11 cellular contexts compared by ENCODE assay signal in the genomic region with DNA sequence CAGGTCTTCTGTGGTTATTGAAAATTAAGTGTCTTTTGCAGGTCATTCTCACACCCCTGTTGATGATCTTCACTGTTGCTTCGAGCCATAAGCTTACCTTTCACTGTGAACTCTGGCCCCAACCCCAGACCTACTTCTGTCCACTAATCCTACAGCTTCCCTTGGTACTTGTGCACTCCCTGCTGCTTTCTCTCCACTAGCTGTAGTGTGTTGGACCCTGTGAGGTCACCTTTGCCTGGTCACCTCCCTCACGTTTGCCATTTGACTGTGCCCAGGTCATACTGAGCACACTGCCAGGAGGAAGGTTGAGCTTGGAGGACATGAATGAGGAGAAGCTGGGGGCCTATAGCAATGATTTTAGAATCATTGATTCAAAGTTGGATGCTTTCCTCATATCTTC.
A peak's percentile ranks its signal among the peaks of the same experiment; 100 is the strongest.
DNase-seq lines count a peak whose midpoint lies in the region; ATAC-seq and TF ChIP-seq lines count a peak whose summit lies in the region.
"Had no signal": no experiment of that assay in that cellular context is flagged by ENCODE, and none has a peak within 500 bp of the region (broad histone marks: within the 10 kb centered on the region; RNA-seq: fewer than 3 reads in every experiment).

No MANE protein-coding gene starts in this region.

- dilution Hi-C loops in IMR-90 (cut with HindIII; ENCODE audit: low sequenced_read_pairs, unreplicated experiment): no loop called here

- no TSS peak for BruUV-seq in IMR-90 (replicated peaks; lab: Mats Ljungman, UMichigan)

- peak overlapping the region; percentile 16 for H3K27ac Mint-ChIP-seq in dendritic cell treated with granulocyte-macrophage colony-stimulating factor and Interleukin-4, amounts not matched to agents 40 ng/mL and 50 ng/mL, for 4 days
- H3K27ac Mint-ChIP-seq in neural crest cell (ENCODE audit: unreplicated experiment): peak overlapping the region; percentile 40
- H3K27ac Mint-ChIP-seq: B cell; CD8-positive, alpha-beta T cell had no signal

- no peak overlapping the region for H3K9ac ChIP-seq in IMR-90 (ENCODE audit: low read depth, low read length)
- H3K9ac ChIP-seq: BLaER1 treated with 17β-estradiol and CSF1 and Interleukin-3, amounts not matched to agents 10 nM and 100 nM had no signal

- 0 out of 2 replicates have a peak overlapping the region, but pooled peaks have one; percentile 3 for H3K18ac ChIP-seq in IMR-90 (ENCODE audit: low read depth, low read length)

- H3K4me3 Mint-ChIP-seq in dendritic cell treated with granulocyte-macrophage colony-stimulating factor and Interleukin-4, amounts not matched to agents 40 ng/mL and 50 ng/mL, for 4 days: no peak overlapping the region
- no peak overlapping the region for H3K4me3 Mint-ChIP-seq in neural crest cell
- H3K4me3 Mint-ChIP-seq: B cell; CD8-positive, alpha-beta T cell had no signal

- no peaks in the 10 kb centered on the region for H3K27me3 ChIP-seq in IMR-90 (ENCODE audit: control insufficient read depth, insufficient read depth, low read length)
- H3K27me3 ChIP-seq: BLaER1 treated with 17β-estradiol and CSF1 and Interleukin-3, amounts not matched to agents 10 nM and 100 nM had no signal

- CTCF ChIA-PET in IMR-90 (lab: Yijun Ruan, JAX): interaction anchor here (0.6 kb wide), 1 partner anchor 91 kb away, joined by 3 read pairs; no protein-coding TSS in a partner anchor

- peak overlapping the region; percentile 7 for H2AK9ac ChIP-seq in IMR-90 (replicated peaks; ENCODE audit: low read depth, low read length, poor library complexity)

- ATAC-seq in IMR-90 (ENCODE audit: low read depth): no peak
- ATAC-seq in GM21390 (IDR thresholded peaks at IDR 0.05; ENCODE audit: unreplicated experiment): no peak
- ATAC-seq: CD8-positive, alpha-beta T cell had no signal

- peaks cover 5% of the 10 kb centered on the region for H3K4me1 ChIP-seq in IMR-90 (ENCODE audit: control insufficient read depth, insufficient read depth, low read length)

- peak overlapping the region; percentile 82; the same call in 1 of the 2 replicates for H2AK5ac ChIP-seq in IMR-90 (ENCODE audit: low read depth, low read length)

- POLR2A ChIA-PET in IMR-90 (lab: Charles Lee; ENCODE audit: unreplicated experiment): interaction anchor here (0.5 kb wide), 1 partner anchor 25 kb away, joined by 3 read pairs; no protein-coding TSS in a partner anchor

- no peaks in the 10 kb centered on the region for H3K36me3 ChIP-seq in IMR-90 (ENCODE audit: control insufficient read depth, insufficient read depth, low read length)

- peak overlapping the region; percentile 79; the same call in 1 of the 2 replicates for H2BK20ac ChIP-seq in IMR-90 (ENCODE audit: low read depth, low read length)

- H3K79me1 ChIP-seq in IMR-90 (ENCODE audit: low read depth in 1 of 2, low read length in 2 of 2): peaks cover 10 to 28% of the 10 kb centered on the region in 2 experiments

- H3K36me3 Mint-ChIP-seq in dendritic cell treated with granulocyte-macrophage colony-stimulating factor and Interleukin-4, amounts not matched to agents 40 ng/mL and 50 ng/mL, for 4 days (ENCODE audit: low read depth): no peaks in the 10 kb centered on the region
- H3K36me3 Mint-ChIP-seq in neural crest cell (ENCODE audit: low read depth): no peaks in the 10 kb centered on the region
- H3K36me3 Mint-ChIP-seq: CD8-positive, alpha-beta T cell had no signal

- H3K4me2 ChIP-seq in IMR-90 (ENCODE audit: low read depth, low read length): no peak overlapping the region
- H3K4me2 ChIP-seq: BLaER1 treated with 17β-estradiol and CSF1 and Interleukin-3, amounts not matched to agents 10 nM and 100 nM had no signal

- peak overlapping the region; percentile 70; the same call in 1 of the 2 replicates for H4K91ac ChIP-seq in IMR-90 (ENCODE audit: insufficient read depth, low read depth, low read length)

- no peak overlapping the region for H3K4me3 ChIP-seq in IMR-90 (ENCODE audit: insufficient read depth, low read depth, low read length)
- H3K4me3 ChIP-seq: BLaER1 treated with 17β-estradiol and CSF1 and Interleukin-3, amounts not matched to agents 10 nM and 100 nM had no signal

- intact Hi-C loops in IMR-90 (cut with micrococcal nuclease): no loop called here
- intact Hi-C loops in dendritic cell treated with granulocyte-macrophage colony-stimulating factor and Interleukin-4, amounts not matched to agents 40 ng/mL and 50 ng/mL, for 4 days (cut with micrococcal nuclease): no loop called here
- intact Hi-C loops in cardiac septum (cut with DNase I): no loop called here

- H3K9me3 ChIP-seq in IMR-90 (ENCODE audit: control insufficient read depth, insufficient read depth, low read length): no peaks in the 10 kb centered on the region

- H2BK15ac ChIP-seq in IMR-90 (ENCODE audit: low read depth, low read length): peak overlapping the region; percentile 96; the same call in 2 of the 3 replicates

- H2BK5ac ChIP-seq in IMR-90 (ENCODE audit: low read depth, low read length, poor library complexity, severe bottlenecking): no peak overlapping the region

- peak overlapping the region; percentile 83 for H3K4ac ChIP-seq in IMR-90 (ENCODE audit: low read depth, low read length)

- peak overlapping the region in 1 of 2 experiments; percentile 61; a peak in 2 of 4 replicates for H4K8ac ChIP-seq in IMR-90 (ENCODE audit: low read depth in 2 of 2, low read length in 2 of 2)

- TF ChIP-seq POLR2A in IMR-90 (IDR thresholded peaks at IDR 0.05; ENCODE audit: low read depth, low read length): no peak

- no CpG with 5 or more reads among the region's 2 CpGs for WGBS in IMR-90 (ENCODE audit: extremely low coverage in 2 of 2, insufficient read length in 1 of 2), 2 experiments

- H3K56ac ChIP-seq in IMR-90 (ENCODE audit: extremely low read depth, insufficient read depth, low read length): 0 out of 2 replicates have a peak overlapping the region, but pooled peaks have one; percentile 30

- H3K23ac ChIP-seq in IMR-90 (ENCODE audit: low read depth, low read length): peak overlapping the region; percentile 66; the same call in 1 of the 2 replicates

- H3K27me3 Mint-ChIP-seq in dendritic cell treated with granulocyte-macrophage colony-stimulating factor and Interleukin-4, amounts not matched to agents 40 ng/mL and 50 ng/mL, for 4 days: no peaks in the 10 kb centered on the region
- H3K27me3 Mint-ChIP-seq in neural crest cell (ENCODE audit: low read depth): no peaks in the 10 kb centered on the region

- H3K9me3 Mint-ChIP-seq in dendritic cell treated with granulocyte-macrophage colony-stimulating factor and Interleukin-4, amounts not matched to agents 40 ng/mL and 50 ng/mL, for 4 days: no peaks in the 10 kb centered on the region
- no peaks in the 10 kb centered on the region for H3K9me3 Mint-ChIP-seq in neural crest cell

- peak overlapping the region; percentile 68 for H3K14ac ChIP-seq in IMR-90 (replicated peaks; ENCODE audit: low read depth, low read length)

- H3K27ac ChIP-seq in IMR-90 (ENCODE audit: insufficient read depth, low read length): no peak overlapping the region
- H3K27ac ChIP-seq: BLaER1 treated with 17β-estradiol and CSF1 and Interleukin-3, amounts not matched to agents 10 nM and 100 nM had no signal

- TF ChIP-seq CTCF in IMR-90 (conservative IDR thresholded peaks at IDR 0.05; ENCODE audit: low read depth, low read length): no peak
- no peak for TF ChIP-seq CTCF in neural crest cell (conservative IDR thresholded peaks at IDR 0.05)

- H2BK120ac ChIP-seq in IMR-90 (ENCODE audit: low read depth, low read length): peak overlapping the region; percentile 84

- H3K9me1 ChIP-seq in IMR-90 (ENCODE audit: insufficient read depth, low read length): peaks cover 8% of the 10 kb centered on the region

- peaks cover 15% of the 10 kb centered on the region for H3K4me1 Mint-ChIP-seq in dendritic cell treated with granulocyte-macrophage colony-stimulating factor and Interleukin-4, amounts not matched to agents 40 ng/mL and 50 ng/mL, for 4 days (ENCODE audit: low read depth)
- H3K4me1 Mint-ChIP-seq in neural crest cell: no peaks in the 10 kb centered on the region
- H3K4me1 Mint-ChIP-seq: B cell had no signal

- in situ Hi-C loops in IMR-90 (cut with MboI; ENCODE audit: low sequenced_read_pairs): no loop called here

- no peak overlapping the region for H2AFZ ChIP-seq in IMR-90 (replicated peaks; ENCODE audit: low read length, poor library complexity)

- DNase-seq in IMR-90 (no peak), neural crest cell (ENCODE audit: low read depth, low spot score) (no peak), cardiac septum (ENCODE audit: low spot score) (no peak), hepatic stellate cell (ENCODE audit: low spot score) (no peak)
- DNase-seq: CD8-positive, alpha-beta T cell; GOT3; H7 had no signal

- TF ChIP-seq RAD21 in IMR-90 (IDR thresholded peaks at IDR 0.05; ENCODE audit: low read length): no peak

- H4K20me1 ChIP-seq in IMR-90 (ENCODE audit: insufficient read depth, low read length): no peaks in the 10 kb centered on the region
- H4K20me1 ChIP-seq: BLaER1 treated with 17β-estradiol and CSF1 and Interleukin-3, amounts not matched to agents 10 nM and 100 nM had no signal

- no peak overlapping the region; the same call in 1 of the 2 replicates for H4K5ac ChIP-seq in IMR-90 (ENCODE audit: low read depth, low read length)

TF ChIP-seq in IMR-90, 13 proteins besides CTCF, POLR2A, EP300 and RAD21 (continues in another document):
- TF ChIP-seq, protein P1, sequence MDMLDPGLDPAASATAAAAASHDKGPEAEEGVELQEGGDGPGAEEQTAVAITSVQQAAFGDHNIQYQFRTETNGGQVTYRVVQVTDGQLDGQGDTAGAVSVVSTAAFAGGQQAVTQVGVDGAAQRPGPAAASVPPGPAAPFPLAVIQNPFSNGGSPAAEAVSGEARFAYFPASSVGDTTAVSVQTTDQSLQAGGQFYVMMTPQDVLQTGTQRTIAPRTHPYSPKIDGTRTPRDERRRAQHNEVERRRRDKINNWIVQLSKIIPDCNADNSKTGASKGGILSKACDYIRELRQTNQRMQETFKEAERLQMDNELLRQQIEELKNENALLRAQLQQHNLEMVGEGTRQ (IDR thresholded peaks at IDR 0.05; ENCODE audit: low read depth, low read length): no peak
- TF ChIP-seq NFE2L2 (IDR thresholded peaks at IDR 0.05; ENCODE audit: low read depth, low read length): no peak
- TF ChIP-seq, protein P2, sequence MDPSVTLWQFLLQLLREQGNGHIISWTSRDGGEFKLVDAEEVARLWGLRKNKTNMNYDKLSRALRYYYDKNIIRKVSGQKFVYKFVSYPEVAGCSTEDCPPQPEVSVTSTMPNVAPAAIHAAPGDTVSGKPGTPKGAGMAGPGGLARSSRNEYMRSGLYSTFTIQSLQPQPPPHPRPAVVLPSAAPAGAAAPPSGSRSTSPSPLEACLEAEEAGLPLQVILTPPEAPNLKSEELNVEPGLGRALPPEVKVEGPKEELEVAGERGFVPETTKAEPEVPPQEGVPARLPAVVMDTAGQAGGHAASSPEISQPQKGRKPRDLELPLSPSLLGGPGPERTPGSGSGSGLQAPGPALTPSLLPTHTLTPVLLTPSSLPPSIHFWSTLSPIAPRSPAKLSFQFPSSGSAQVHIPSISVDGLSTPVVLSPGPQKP (IDR thresholded peaks at IDR 0.05; ENCODE audit: borderline replicate concordance, low read depth, low read length): no peak
- no peak for TF ChIP-seq CEBPB (IDR thresholded peaks at IDR 0.05; ENCODE audit: low read depth, low read length)
- TF ChIP-seq MXI1 (IDR thresholded peaks at IDR 0.05; ENCODE audit: borderline replicate concordance, low read depth, low read length): no peak
- TF ChIP-seq SMC3 (IDR thresholded peaks at IDR 0.05; ENCODE audit: low read depth, low read length): no peak
- no peak for TF ChIP-seq RCOR1 (IDR thresholded peaks at IDR 0.05; ENCODE audit: insufficient replicate concordance, low read length)
